In the genomic region with DNA sequence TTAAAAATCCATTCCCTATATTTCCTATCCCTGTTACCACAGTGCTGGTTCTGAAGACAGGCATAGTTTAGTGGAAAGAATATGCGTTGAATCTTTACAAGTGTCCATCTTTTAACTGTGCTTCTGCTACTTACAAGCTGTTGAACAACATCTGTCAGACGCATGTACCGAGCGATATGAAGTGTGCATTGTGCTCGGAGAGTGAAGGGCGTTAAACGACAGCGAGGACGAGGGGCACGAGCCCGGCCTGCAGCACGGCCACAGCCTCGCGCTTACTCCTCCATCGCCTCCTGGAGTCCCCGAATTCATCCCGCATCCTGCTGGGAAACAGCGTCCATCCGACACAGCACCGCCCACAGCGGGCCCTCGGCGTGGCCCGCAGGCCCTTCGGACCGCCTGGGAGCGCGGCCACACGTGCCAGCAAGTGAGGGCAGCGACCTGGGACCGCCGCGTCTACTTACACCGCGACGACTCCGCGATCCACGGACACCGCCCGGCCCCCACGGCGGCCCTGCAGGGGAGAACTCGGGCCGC, we compare ENCODE assay signal across 8 cellular contexts. TPM values are rescaled to one million over a fixed set of nuclear protein-coding genes. Genes with fewer than 3 reads are reported as not detected.
DNase-seq lines count a peak whose midpoint lies in the region; TF ChIP-seq lines count a peak whose summit lies in the region.

No MANE protein-coding gene starts in this region.

- TF ChIP-seq POLR2A in NB4 (IDR thresholded peaks at IDR 0.05; ENCODE audit: extremely low read depth, insufficient read length) = no peak

- TF ChIP-seq CTCF in NB4 (IDR thresholded peaks at IDR 0.05; ENCODE audit: low read depth, low read length) (no peak), ascending aorta (IDR thresholded peaks at IDR 0.05) (no peak)

- H3K9me3 ChIP-seq in ascending aorta = no peaks in the 10 kb centered on the region

- H3K4me1 ChIP-seq in ascending aorta = peaks cover 3 to 51% of the 10 kb centered on the region in 2 donors

- peak overlapping the region; percentile 98 for H3K27ac ChIP-seq in ascending aorta
- H3K27ac ChIP-seq in skin epidermis = peak overlapping the region; percentile 96 to 100 (median 99)

- H3K27me3 ChIP-seq in ascending aorta = no peaks in the 10 kb centered on the region

- H3K4me3 ChIP-seq in NB4 (ENCODE audit: low read depth, low read length) (peak overlapping the region; percentile 87), ascending aorta (peak overlapping the region; percentile 98 to 99), iPS-11a (ENCODE audit: low read depth, low read length) (peak overlapping the region; percentile 97), skin epidermis (peak overlapping the region; percentile 66 to 96 (median 83))

- intact Hi-C loops in ascending aorta (cut with DNase I) = loop anchor here (1.0 to 5.0 kb wide), 5 partner anchors 54 to 521 kb away; partner anchors contain the start of genes DCUN1D2 and GRTP1

- peak; percentile 10 to 22 for DNase-seq in NCI-H524 (lab: John Stamatoyannopoulos, UW)
- DNase-seq in NCI-H524 treated with DMSO at 0.1 percent for 48 hours (lab: John Stamatoyannopoulos, UW) = no peak
- peak; percentile 58 for DNase-seq in HCEC 1CT
- DNase-seq in NB4 (ENCODE audit: low read depth) = peak; percentile 59
- DNase-seq in ascending aorta (ENCODE audit: low spot score in 2 of 2) = peak in 1 of 2 donors; percentile 70
- no peak for DNase-seq in NCI-H446 (lab: John Stamatoyannopoulos, UW)

- peaks cover 0 to 8% of the 10 kb centered on the region in 2 donors for H3K36me3 ChIP-seq in ascending aorta

RNA-seq across cellular contexts. Expression of gene PCID2, which starts 0.5 kb away (rescaled TPM):
- total RNA-seq in ascending aorta = 50.8 TPM

RNA-seq across cellular contexts. Expression of gene CUL4A, which starts 1.5 kb away (rescaled TPM):
- 208 TPM for total RNA-seq in ascending aorta

RNA-seq across cellular contexts. Expression of gene PROZ, which starts 49.5 kb away (rescaled TPM):
- not detected for total RNA-seq in ascending aorta

Comparison
In these comparisons a context has a peak if more than half of its experiments do, and no peak if none do; other contexts are left out.
1. DNase-seq: peak in NCI-H524 (2 of 2), HCEC 1CT (single experiment) and NB4 (single experiment); none in NCI-H524 treated with DMSO at 0.1 percent for 48 hours (single experiment) and NCI-H446 (0 of 2).
2. Peak in every context shown above with its lines, with median percentiles within 50 percentile points of each other: H3K4me3 ChIP-seq.